8 cellular contexts compared by ENCODE assay signal in the genomic region with DNA sequence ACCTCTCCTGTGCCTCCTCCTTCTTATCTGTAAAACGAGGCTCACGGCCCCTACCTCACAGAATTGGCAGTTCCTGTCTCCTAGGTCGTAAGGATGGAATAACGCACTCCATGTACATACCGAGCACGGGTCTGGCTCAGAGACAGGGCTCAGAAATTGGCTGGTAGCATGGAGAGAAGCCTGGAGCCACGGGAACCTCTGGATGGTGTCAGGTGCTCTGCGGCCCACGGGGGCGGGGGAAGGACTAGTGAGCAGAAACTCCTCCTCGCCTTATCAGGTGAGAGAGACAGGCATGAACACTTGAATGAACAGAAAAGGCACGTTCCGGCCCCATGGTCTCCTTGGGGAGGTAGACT. TPM values are rescaled to one million over a fixed set of nuclear protein-coding genes. Genes with fewer than 3 reads are reported as not detected.
A peak's percentile ranks its signal among the peaks of the same experiment; 100 is the strongest.
DNase-seq lines count a peak whose midpoint lies in the region; ATAC-seq and TF ChIP-seq lines count a peak whose summit lies in the region.

No MANE protein-coding gene starts in this region.

- H3K36me3 ChIP-seq in adrenal gland (replicated peaks in 1 of 2) (no peaks in the 10 kb centered on the region), iPS-20b (ENCODE audit: insufficient read depth, low read depth, low read length) (no peaks in the 10 kb centered on the region)

- peak; percentile 13 for ATAC-seq in HG03442 (IDR thresholded peaks at IDR 0.05; ENCODE audit: unreplicated experiment)
- ATAC-seq in stimulated activated naive CD8-positive, alpha-beta T cell treated with anti-CD3 and anti-CD28 coated beads, Interleukin-15, Interleukin-2, amounts not matched to agents 100 U/mL and 50 U/mL, for 24 hours, result peak; percentile 17

- DNase-seq in NCI-H526 (lab: John Stamatoyannopoulos, UW) (peak; percentile 15 to 54), NCI-H526 treated with DMSO at 0.1 percent for 48 hours (lab: John Stamatoyannopoulos, UW) (no peak), adrenal gland (peak in 5 of 7 donors; percentile 56 to 76 (median 62)), AML-193 (lab: John Stamatoyannopoulos, UW) (no peak), NCI-H1930 (lab: John Stamatoyannopoulos, UW) (no peak)
- peak; percentile 9 for DNase-seq in stimulated activated naive CD8-positive, alpha-beta T cell treated with anti-CD3 and anti-CD28 coated beads, Interleukin-15, Interleukin-2, amounts not matched to agents 100 U/mL and 50 U/mL, for 24 hours

- TF ChIP-seq POLR2A in adrenal gland (IDR thresholded peaks at IDR 0.05), result no peak

- 9 to 18% (median 12%) methylated on average over 9 to 13 of the region's 13 CpGs for WGBS in adrenal gland, 4 donors

- H3K4me1 ChIP-seq in adrenal gland (replicated peaks in 1 of 2) (peaks cover 4 to 7% of the 10 kb centered on the region in 2 donors), iPS-20b (ENCODE audit: insufficient read depth, low read length) (peaks cover 25% of the 10 kb centered on the region)

- H3K27me3 ChIP-seq in adrenal gland, result no peaks in the 10 kb centered on the region
- no peaks in the 10 kb centered on the region for H3K27me3 ChIP-seq in iPS-20b (ENCODE audit: insufficient read depth, low read length)

- H3K27ac ChIP-seq in adrenal gland, result peak overlapping the region in 3 of 5 donors; percentile 51 to 80 (median 71)
- no peak overlapping the region for H3K27ac ChIP-seq in iPS-20b (ENCODE audit: low read length)

- H3K9ac ChIP-seq in iPS-20b (ENCODE audit: low read depth, low read length), result peak overlapping the region; percentile 75; the same call in 1 of the 2 replicates

- H3K4me3 ChIP-seq in adrenal gland (peak overlapping the region in 3 of 4 donors; percentile 2 to 64 (median 50)), iPS-20b (ENCODE audit: low read length) (peak overlapping the region; percentile 64)

- H3K9me3 ChIP-seq in adrenal gland (replicated peaks in 1 of 3) (no peaks in the 10 kb centered on the region), iPS-20b (ENCODE audit: insufficient read depth, low read depth, low read length) (no peaks in the 10 kb centered on the region)

- intact Hi-C loops in adrenal gland (cut with DNase I), result loop anchor here (2.0 kb wide), 1 partner anchor 355 kb away; no protein-coding TSS in a partner anchor

- no peak for TF ChIP-seq CTCF in adrenal gland (IDR thresholded peaks at IDR 0.05)

RNA-seq across cellular contexts. Expression of a gene that starts 15.4 kb away (rescaled TPM):
- total RNA-seq in adrenal gland, result under 1 TPM in 3 of 8 donors, not detected in 5; 0.08 to 0.25 (median 0.11) TPM
- polyA plus RNA-seq in adrenal gland, result under 1 TPM; 0.13 to 0.16 (median 0.16) TPM

Comparison
In these comparisons a context has a peak if more than half of its experiments do, and no peak if none do; other contexts are left out.
1. DNase-seq: peak in NCI-H526 (2 of 2), adrenal gland (5 of 7) and stimulated activated naive CD8-positive, alpha-beta T cell treated with anti-CD3 and anti-CD28 coated beads, Interleukin-15, Interleukin-2, amounts not matched to agents 100 U/mL and 50 U/mL, for 24 hours (single experiment); none in NCI-H526 treated with DMSO at 0.1 percent for 48 hours (single experiment), AML-193 (0 of 2) and NCI-H1930 (0 of 2).